ENCODE assay signal across 1 cellular context in the genomic region with DNA sequence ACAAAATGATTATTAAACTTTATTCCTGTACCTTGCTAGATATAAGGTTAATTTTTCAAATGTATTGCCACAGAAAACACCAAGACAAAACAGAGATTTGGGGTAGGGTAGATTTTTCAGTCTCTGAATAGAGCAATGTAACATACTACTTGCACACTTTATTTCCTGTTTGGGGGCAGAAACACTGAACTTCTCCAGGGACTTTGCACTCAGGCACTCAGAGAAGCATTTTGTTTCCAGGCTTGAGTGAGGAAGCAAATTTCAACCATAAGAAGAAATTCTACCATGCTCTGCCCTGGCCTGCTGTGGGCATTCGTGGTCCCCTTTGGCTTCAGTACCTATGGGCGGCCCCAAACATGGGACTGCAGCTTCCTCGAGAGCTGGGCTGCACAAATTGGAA.
TF ChIP-seq lines count a peak whose summit lies in the region.

No MANE protein-coding gene starts in this region.

TF ChIP-seq in endothelial cell of umbilical vein, 7 proteins besides CTCF, POLR2A, EP300 and RAD21 (continued from another document):
- TF ChIP-seq JUN (IDR thresholded peaks at IDR 0.05; ENCODE audit: borderline replicate concordance, insufficient read depth, insufficient read length, low read depth), result no peak
- no peak for TF ChIP-seq POLR2AphosphoS5 (IDR thresholded peaks at IDR 0.05; ENCODE audit: insufficient read depth, low read depth, low read length)
- TF ChIP-seq GATA2 (IDR thresholded peaks at IDR 0.05; ENCODE audit: insufficient read depth, insufficient read length, low read depth, low read length), result no peak
- no peak for TF ChIP-seq FOS (IDR thresholded peaks at IDR 0.05; ENCODE audit: borderline replicate concordance, insufficient read depth, low read length)
- no peak for TF ChIP-seq EZH2 (IDR thresholded peaks at IDR 0.05; ENCODE audit: borderline replicate concordance, low read depth, low read length, severe bottlenecking)
- no peak for TF ChIP-seq MAX (IDR thresholded peaks at IDR 0.05; ENCODE audit: insufficient read depth, insufficient read length)
TF ChIP-seq in endothelial cell of umbilical vein: peak in this region for 0.
